In genomic region chr12:106082216-106083175, GRCh38 we compare ENCODE assay signal across 14 cellular contexts. TPM values are rescaled to one million over a fixed set of nuclear protein-coding genes. Genes with fewer than 3 reads are reported as not detected.
DNase-seq lines count a peak whose midpoint lies in the region; ATAC-seq and TF ChIP-seq lines count a peak whose summit lies in the region.
"Had no signal": no experiment of that assay in that cellular context is flagged by ENCODE, and none has a peak within 500 bp of the region (broad histone marks: within the 10 kb centered on the region; RNA-seq: fewer than 3 reads in every experiment).

No MANE protein-coding gene starts in this region.

- peak overlapping the region; percentile 89 for H2BK120ac ChIP-seq in trophoblast cell (ENCODE audit: insufficient read depth, low read length, poor library complexity)

- peak overlapping the region; percentile 28 for H4K12ac ChIP-seq in trophoblast cell (ENCODE audit: low read depth, low read length)

- peak overlapping the region; percentile 95 for H3K18ac ChIP-seq in trophoblast cell (ENCODE audit: low read length)

- H3K79me2 ChIP-seq in fibroblast of lung (ENCODE audit: control insufficient read depth, insufficient read depth, low read length) = no peaks in the 10 kb centered on the region
- H3K79me2 ChIP-seq in trophoblast cell (ENCODE audit: control insufficient read depth, insufficient read depth, low read length, poor library complexity) = peaks cover 8% of the 10 kb centered on the region

- CTCF ChIA-PET in T-cell (lab: Charles Lee) = interaction anchor here in 1 of 2 donors (0.6 kb wide), 1 partner anchor 460 kb away, joined by 3 read pairs; no protein-coding TSS in a partner anchor

- H3K4me1 ChIP-seq in SJSA1 (replicated peaks) (peaks cover 76% of the 10 kb centered on the region), fibroblast of lung (ENCODE audit: control insufficient read depth, extremely low read depth, insufficient read depth, low read length) (peaks cover 48% of the 10 kb centered on the region), trophoblast cell (ENCODE audit: control insufficient read depth in 1 of 2, insufficient read depth in 2 of 2, low read length in 2 of 2) (peaks cover 31 to 49% of the 10 kb centered on the region in 2 experiments), colonic mucosa (no peaks in the 10 kb centered on the region)

- H4K8ac ChIP-seq in trophoblast cell (ENCODE audit: low read depth, low read length) = peak overlapping the region; percentile 79

- intact Hi-C loops in colonic mucosa (cut with DNase I) = no loop called here

- peak overlapping the region; percentile 87 for H2AK5ac ChIP-seq in trophoblast cell (ENCODE audit: low read length)

- peaks cover 25 to 33% of the 10 kb centered on the region in 2 donors for H3K27me3 Mint-ChIP-seq in T-cell

- H3K4me2 ChIP-seq in fibroblast of lung (ENCODE audit: extremely low read depth, insufficient read depth, low read length) (no peak overlapping the region), trophoblast cell (ENCODE audit: low read length) (no peak overlapping the region)

- peak overlapping the region; percentile 80 for H3K14ac ChIP-seq in trophoblast cell (ENCODE audit: low read length)

- TF ChIP-seq CTCF in fibroblast of lung (conservative IDR thresholded peaks at IDR 0.05 in 1 of 2, IDR thresholded peaks at IDR 0.05 in 1 of 2; ENCODE audit: low read depth in 1 of 2, low read length in 2 of 2) (no peak), colonic mucosa (IDR thresholded peaks at IDR 0.05) (no peak)

- no peak overlapping the region for H2AFZ ChIP-seq in fibroblast of lung (ENCODE audit: low read length)
- H2AFZ ChIP-seq in trophoblast cell (ENCODE audit: insufficient read depth, low read length, poor library complexity) = peak overlapping the region; percentile 35

- H2BK12ac ChIP-seq in trophoblast cell (ENCODE audit: low read length) = peak overlapping the region; percentile 85

- ATAC-seq in GM21717 (IDR thresholded peaks at IDR 0.05; ENCODE audit: unreplicated experiment) (no peak), T-cell (replicated peaks in 1 of 4) (no peak)
- ATAC-seq: gastrocnemius medialis had no signal

- H3K4me3 Mint-ChIP-seq in T-cell = no peak overlapping the region

- no CpG with 5 or more reads among the region's 15 CpGs for WGBS in trophoblast cell (ENCODE audit: extremely low coverage, insufficient coverage, insufficient read length)

- no peak overlapping the region for H3K27ac Mint-ChIP-seq in T-cell

- no peaks in the 10 kb centered on the region for H4K20me1 ChIP-seq in fibroblast of lung (ENCODE audit: control insufficient read depth, extremely low read depth, insufficient read depth, low read length)

- H3K79me1 ChIP-seq in trophoblast cell (ENCODE audit: low read length) = peaks cover 48% of the 10 kb centered on the region

- peak; percentile 74 for DNase-seq in EH (ENCODE audit: low read depth)
- DNase-seq in SJSA1 (ENCODE audit: low read depth in 1 of 2, low spot score in 2 of 2) = peak; percentile 78 to 89
- peak in 1 of 2 donors; percentile 69 for DNase-seq in fibroblast of lung (ENCODE audit: low read depth in 2 of 2)
- no peak for DNase-seq in trophoblast cell
- DNase-seq in colonic mucosa = no peak
- DNase-seq in activated naive CD4-positive, alpha-beta T cell treated with anti-CD3 and anti-CD28 coated beads, Interleukin-2, amount 50 U/mL, for 16 hours = no peak
- no peak for DNase-seq in T-cell
- DNase-seq: activated CD8-positive, alpha-beta memory T cell treated with anti-CD3 and anti-CD28 coated beads for 24 hours; activated effector memory CD4-positive, alpha-beta T cell treated with Interleukin-2 at 50 U/mL for 16 hours; effector memory CD4-positive, alpha-beta T cell; gastrocnemius medialis; NCI-H1105 treated with DMSO at 0.1 percent for 48 hours; stimulated activated CD4-positive, alpha-beta T cell treated with anti-CD3 and anti-CD28 coated beads, Interleukin-4, amount 100 ng/mL, for 1 hour had no signal

- no peaks in the 10 kb centered on the region for H3K4me1 Mint-ChIP-seq in T-cell

- no peaks in the 10 kb centered on the region for H3K36me3 Mint-ChIP-seq in T-cell

- H3K4me3 ChIP-seq in SJSA1 (peak overlapping the region; percentile 33), fibroblast of lung (replicated peaks in 1 of 4; ENCODE audit: control extremely low read depth in 1 of 4, insufficient read depth in 1 of 4, low read depth in 3 of 4, low read length in 4 of 4) (no peak overlapping the region), trophoblast cell (ENCODE audit: low read depth, low read length) (no peak overlapping the region), colonic mucosa (no peak overlapping the region)
- H3K4me3 ChIP-seq: gastrocnemius medialis had no signal

- no peak overlapping the region for H3K23ac ChIP-seq in trophoblast cell (ENCODE audit: low read length)

- H3K9me3 ChIP-seq in SJSA1 (replicated peaks) (no peaks in the 10 kb centered on the region), fibroblast of lung (ENCODE audit: control insufficient read depth, insufficient read depth, low read depth, low read length) (no peaks in the 10 kb centered on the region), trophoblast cell (ENCODE audit: insufficient read depth, low read depth, low read length) (no peaks in the 10 kb centered on the region), colonic mucosa (no peaks in the 10 kb centered on the region)
- H3K9me3 ChIP-seq: gastrocnemius medialis had no signal

- peak overlapping the region; percentile 99 for H3K27ac ChIP-seq in SJSA1
- peak overlapping the region; percentile 62 for H3K27ac ChIP-seq in fibroblast of lung (ENCODE audit: insufficient read depth, low read length)
- H3K27ac ChIP-seq in trophoblast cell (ENCODE audit: low read depth, low read length) = peak overlapping the region; percentile 98
- H3K27ac ChIP-seq in colonic mucosa = no peak overlapping the region

- no peaks in the 10 kb centered on the region for H3K9me3 Mint-ChIP-seq in T-cell

- H3K9ac ChIP-seq in fibroblast of lung (ENCODE audit: insufficient read depth, low read length) = no peak overlapping the region
- H3K9ac ChIP-seq in trophoblast cell (ENCODE audit: low read length) = no peak overlapping the region
- no peak overlapping the region for H3K9ac ChIP-seq in colonic mucosa (ENCODE audit: low read depth in 2 of 2, low read length in 2 of 2)

- H3K4ac ChIP-seq in trophoblast cell (ENCODE audit: low read depth, low read length) = peak overlapping the region; percentile 66

- H2BK5ac ChIP-seq in trophoblast cell (ENCODE audit: low read depth, low read length, poor library complexity) = peak overlapping the region; percentile 71

- POLR2A ChIA-PET in T-cell (lab: Charles Lee) = no interaction called here

- no peaks in the 10 kb centered on the region for H3K27me3 ChIP-seq in SJSA1 (replicated peaks)
- H3K27me3 ChIP-seq in fibroblast of lung (ENCODE audit: control insufficient read depth, insufficient read depth, low read length) = no peaks in the 10 kb centered on the region
- no peaks in the 10 kb centered on the region for H3K27me3 ChIP-seq in trophoblast cell (ENCODE audit: insufficient read depth, low read length)
- H3K27me3 ChIP-seq in colonic mucosa = no peaks in the 10 kb centered on the region
- H3K27me3 ChIP-seq: gastrocnemius medialis had no signal

- peaks cover 49% of the 10 kb centered on the region for H3K36me3 ChIP-seq in SJSA1
- H3K36me3 ChIP-seq in fibroblast of lung (ENCODE audit: control insufficient read depth, insufficient read depth, low read length) = no peaks in the 10 kb centered on the region
- H3K36me3 ChIP-seq in trophoblast cell (ENCODE audit: control insufficient read depth in 1 of 2, insufficient read depth in 2 of 2, low read length in 2 of 2) = peaks cover 30 to 57% of the 10 kb centered on the region in 2 experiments
- no peaks in the 10 kb centered on the region for H3K36me3 ChIP-seq in colonic mucosa

- peak overlapping the region; percentile 92 for H4K91ac ChIP-seq in trophoblast cell (ENCODE audit: low read depth, low read length)

RNA-seq across cellular contexts. Expression of gene NUAK1, which starts 56.3 kb away (rescaled TPM):
- 48.9 and 60.6 TPM in 2 replicates for total RNA-seq in SJSA1 (2014; rRNA removed; shearing (Covaris generic))
- 4.6 and 5.1 TPM in 2 replicates for total RNA-seq in fibroblast of lung
- 4.6 and 20.7 TPM in 2 replicates for polyA plus RNA-seq in fibroblast of lung
- 3.3 and 17.2 TPM in 2 replicates for polyA plus RNA-seq in fibroblast of lung (2012)
- polyA minus RNA-seq in fibroblast of lung (ENCODE audit: low replicate concordance) = 6.4 and 24.2 TPM in 2 replicates
- polyA plus RNA-seq in trophoblast cell (2013) = 34.0 and 34.8 TPM in 2 replicates
- 1 to 10 TPM; 2.2 to 3.7 TPM for total RNA-seq in colonic mucosa
- total RNA-seq in T-cell = under 1 TPM; 0.25 to 0.50 (median 0.30) TPM

Comparison
In these comparisons a context has a peak if more than half of its experiments do, and no peak if none do; other contexts are left out.
1. DNase-seq: peak in EH (single experiment) and SJSA1 (2 of 2); none in trophoblast cell (0 of 2), colonic mucosa (single experiment), activated naive CD4-positive, alpha-beta T cell treated with anti-CD3 and anti-CD28 coated beads, Interleukin-2, amount 50 U/mL, for 16 hours (single experiment) and T-cell (0 of 34).